ENCODE assay signal across 1 cellular context in the genomic region with DNA sequence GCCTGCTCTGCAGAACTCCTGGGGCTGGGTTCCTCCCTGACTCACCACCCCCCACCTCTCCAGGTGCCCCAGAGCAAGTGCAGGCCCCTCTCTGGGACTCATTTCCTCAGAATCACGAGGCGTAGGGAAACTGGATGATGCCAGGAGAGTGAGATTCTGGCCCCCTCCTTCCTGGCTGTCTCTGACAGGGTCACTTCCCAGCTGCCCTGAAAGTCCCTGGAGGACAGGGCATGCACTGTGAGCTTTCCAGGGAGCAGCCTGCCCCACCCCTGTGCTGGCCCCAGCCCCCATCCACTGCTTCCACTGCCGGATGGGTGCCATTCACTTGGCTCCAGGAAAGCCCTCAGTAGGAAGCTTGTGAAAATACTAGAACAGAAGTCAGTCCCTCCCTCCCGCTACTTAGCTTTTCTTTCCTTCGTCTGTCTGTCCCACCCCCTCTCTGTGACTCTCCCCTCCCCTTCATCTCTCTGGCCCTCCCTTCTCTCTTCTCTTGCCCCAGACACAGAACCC.
TF ChIP-seq lines count a peak whose summit lies in the region.

No MANE protein-coding gene starts in this region.

TF ChIP-seq in GM23338, 12 proteins besides CTCF, POLR2A, EP300 and RAD21:
- TF ChIP-seq, protein P1, sequence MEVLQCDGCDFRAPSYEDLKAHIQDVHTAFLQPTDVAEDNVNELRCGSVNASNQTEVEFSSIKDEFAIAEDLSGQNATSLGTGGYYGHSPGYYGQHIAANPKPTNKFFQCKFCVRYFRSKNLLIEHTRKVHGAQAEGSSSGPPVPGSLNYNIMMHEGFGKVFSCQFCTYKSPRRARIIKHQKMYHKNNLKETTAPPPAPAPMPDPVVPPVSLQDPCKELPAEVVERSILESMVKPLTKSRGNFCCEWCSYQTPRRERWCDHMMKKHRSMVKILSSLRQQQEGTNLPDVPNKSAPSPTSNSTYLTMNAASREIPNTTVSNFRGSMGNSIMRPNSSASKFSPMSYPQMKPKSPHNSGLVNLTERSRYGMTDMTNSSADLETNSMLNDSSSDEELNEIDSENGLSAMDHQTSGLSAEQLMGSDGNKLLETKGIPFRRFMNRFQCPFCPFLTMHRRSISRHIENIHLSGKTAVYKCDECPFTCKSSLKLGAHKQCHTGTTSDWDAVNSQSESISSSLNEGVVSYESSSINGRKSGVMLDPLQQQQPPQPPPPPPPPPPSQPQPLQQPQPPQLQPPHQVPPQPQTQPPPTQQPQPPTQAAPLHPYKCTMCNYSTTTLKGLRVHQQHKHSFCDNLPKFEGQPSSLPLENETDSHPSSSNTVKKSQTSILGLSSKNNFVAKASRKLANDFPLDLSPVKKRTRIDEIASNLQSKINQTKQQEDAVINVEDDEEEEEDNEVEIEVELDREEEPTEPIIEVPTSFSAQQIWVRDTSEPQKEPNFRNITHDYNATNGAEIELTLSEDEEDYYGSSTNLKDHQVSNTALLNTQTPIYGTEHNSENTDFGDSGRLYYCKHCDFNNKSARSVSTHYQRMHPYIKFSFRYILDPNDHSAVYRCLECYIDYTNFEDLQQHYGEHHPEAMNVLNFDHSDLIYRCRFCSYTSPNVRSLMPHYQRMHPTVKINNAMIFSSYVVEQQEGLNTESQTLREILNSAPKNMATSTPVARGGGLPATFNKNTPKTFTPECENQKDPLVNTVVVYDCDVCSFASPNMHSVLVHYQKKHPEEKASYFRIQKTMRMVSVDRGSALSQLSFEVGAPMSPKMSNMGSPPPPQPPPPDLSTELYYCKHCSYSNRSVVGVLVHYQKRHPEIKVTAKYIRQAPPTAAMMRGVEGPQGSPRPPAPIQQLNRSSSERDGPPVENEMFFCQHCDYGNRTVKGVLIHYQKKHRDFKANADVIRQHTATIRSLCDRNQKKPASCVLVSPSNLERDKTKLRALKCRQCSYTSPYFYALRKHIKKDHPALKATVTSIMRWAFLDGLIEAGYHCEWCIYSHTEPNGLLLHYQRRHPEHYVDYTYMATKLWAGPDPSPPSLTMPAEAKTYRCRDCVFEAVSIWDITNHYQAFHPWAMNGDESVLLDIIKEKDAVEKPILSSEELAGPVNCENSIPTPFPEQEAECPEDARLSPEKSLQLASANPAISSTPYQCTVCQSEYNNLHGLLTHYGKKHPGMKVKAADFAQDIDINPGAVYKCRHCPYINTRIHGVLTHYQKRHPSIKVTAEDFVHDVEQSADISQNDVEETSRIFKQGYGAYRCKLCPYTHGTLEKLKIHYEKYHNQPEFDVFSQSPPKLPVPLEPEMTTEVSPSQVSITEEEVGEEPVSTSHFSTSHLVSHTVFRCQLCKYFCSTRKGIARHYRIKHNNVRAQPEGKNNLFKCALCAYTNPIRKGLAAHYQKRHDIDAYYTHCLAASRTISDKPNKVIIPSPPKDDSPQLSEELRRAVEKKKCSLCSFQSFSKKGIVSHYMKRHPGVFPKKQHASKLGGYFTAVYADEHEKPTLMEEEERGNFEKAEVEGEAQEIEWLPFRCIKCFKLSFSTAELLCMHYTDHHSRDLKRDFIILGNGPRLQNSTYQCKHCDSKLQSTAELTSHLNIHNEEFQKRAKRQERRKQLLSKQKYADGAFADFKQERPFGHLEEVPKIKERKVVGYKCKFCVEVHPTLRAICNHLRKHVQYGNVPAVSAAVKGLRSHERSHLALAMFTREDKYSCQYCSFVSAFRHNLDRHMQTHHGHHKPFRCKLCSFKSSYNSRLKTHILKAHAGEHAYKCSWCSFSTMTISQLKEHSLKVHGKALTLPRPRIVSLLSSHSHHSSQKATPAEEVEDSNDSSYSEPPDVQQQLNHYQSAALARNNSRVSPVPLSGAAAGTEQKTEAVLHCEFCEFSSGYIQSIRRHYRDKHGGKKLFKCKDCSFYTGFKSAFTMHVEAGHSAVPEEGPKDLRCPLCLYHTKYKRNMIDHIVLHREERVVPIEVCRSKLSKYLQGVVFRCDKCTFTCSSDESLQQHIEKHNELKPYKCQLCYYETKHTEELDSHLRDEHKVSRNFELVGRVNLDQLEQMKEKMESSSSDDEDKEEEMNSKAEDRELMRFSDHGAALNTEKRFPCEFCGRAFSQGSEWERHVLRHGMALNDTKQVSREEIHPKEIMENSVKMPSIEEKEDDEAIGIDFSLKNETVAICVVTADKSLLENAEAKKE (CRISPR knock-in tag; IDR thresholded peaks at IDR 0.05): no peak
- TF ChIP-seq ETS1 (IDR thresholded peaks at IDR 0.05): no peak
